Comparison of ENCODE assay signal across 1 cellular context in the genomic region with DNA sequence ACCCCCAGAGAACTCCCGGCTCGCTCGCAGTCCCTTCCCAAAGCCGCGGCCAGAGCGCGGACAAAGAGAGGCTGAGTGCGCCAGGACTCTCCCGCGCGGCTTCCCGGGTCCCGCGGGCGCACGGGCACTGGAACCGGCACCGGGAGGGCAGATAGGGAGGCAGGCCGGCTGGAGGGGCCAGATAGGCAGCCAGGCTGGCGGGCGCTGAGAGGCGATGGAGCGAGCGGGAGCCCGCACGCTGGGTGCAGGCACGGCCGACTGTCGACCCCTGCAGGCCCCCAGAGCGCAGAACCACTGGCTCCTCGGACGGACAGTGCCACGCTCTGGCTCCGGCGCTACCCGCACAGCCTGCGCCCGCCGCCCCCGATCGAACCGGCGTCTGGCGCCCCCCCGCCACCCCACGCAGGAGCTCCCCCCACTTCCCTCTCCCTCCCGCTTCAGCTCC.
TF ChIP-seq lines count a peak whose summit lies in the region.

No MANE protein-coding gene starts in this region.

TF ChIP-seq in HEK293, 187 proteins besides CTCF, POLR2A, EP300 and RAD21 (continued from another document):
- TF ChIP-seq, protein P1, sequence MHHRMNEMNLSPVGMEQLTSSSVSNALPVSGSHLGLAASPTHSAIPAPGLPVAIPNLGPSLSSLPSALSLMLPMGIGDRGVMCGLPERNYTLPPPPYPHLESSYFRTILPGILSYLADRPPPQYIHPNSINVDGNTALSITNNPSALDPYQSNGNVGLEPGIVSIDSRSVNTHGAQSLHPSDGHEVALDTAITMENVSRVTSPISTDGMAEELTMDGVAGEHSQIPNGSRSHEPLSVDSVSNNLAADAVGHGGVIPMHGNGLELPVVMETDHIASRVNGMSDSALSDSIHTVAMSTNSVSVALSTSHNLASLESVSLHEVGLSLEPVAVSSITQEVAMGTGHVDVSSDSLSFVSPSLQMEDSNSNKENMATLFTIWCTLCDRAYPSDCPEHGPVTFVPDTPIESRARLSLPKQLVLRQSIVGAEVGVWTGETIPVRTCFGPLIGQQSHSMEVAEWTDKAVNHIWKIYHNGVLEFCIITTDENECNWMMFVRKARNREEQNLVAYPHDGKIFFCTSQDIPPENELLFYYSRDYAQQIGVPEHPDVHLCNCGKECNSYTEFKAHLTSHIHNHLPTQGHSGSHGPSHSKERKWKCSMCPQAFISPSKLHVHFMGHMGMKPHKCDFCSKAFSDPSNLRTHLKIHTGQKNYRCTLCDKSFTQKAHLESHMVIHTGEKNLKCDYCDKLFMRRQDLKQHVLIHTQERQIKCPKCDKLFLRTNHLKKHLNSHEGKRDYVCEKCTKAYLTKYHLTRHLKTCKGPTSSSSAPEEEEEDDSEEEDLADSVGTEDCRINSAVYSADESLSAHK (tag by site-specific recombination; IDR thresholded peaks at IDR 0.05) = no peak
- peak; percentile 54; the same call in 1 of the 2 replicates for TF ChIP-seq KLF17 (tag by site-specific recombination; IDR thresholded peaks at IDR 0.05)
- TF ChIP-seq GLIS2 (tag by site-specific recombination; IDR thresholded peaks at IDR 0.05) = peak; percentile 84
- peak; percentile 1; the same call in 1 of the 2 replicates for TF ChIP-seq OSR2 (tag by site-specific recombination; IDR thresholded peaks at IDR 0.05)
- TF ChIP-seq ZNF530 (tag by site-specific recombination; IDR thresholded peaks at IDR 0.05; ENCODE audit: low read depth) = no peak
- TF ChIP-seq BCL6B (tag by site-specific recombination; IDR thresholded peaks at IDR 0.05) = no peak
- peak; percentile 94 for TF ChIP-seq ZNF335 (tag by site-specific recombination; conservative IDR thresholded peaks at IDR 0.05)
- no peak for TF ChIP-seq ZNF184 (tag by site-specific recombination; IDR thresholded peaks at IDR 0.05)
- no peak for TF ChIP-seq GFI1B (tag by site-specific recombination; IDR thresholded peaks at IDR 0.05)
- no peak for TF ChIP-seq ZNF560 (tag by site-specific recombination; IDR thresholded peaks at IDR 0.05; ENCODE audit: borderline replicate concordance)
- TF ChIP-seq, protein P2, sequence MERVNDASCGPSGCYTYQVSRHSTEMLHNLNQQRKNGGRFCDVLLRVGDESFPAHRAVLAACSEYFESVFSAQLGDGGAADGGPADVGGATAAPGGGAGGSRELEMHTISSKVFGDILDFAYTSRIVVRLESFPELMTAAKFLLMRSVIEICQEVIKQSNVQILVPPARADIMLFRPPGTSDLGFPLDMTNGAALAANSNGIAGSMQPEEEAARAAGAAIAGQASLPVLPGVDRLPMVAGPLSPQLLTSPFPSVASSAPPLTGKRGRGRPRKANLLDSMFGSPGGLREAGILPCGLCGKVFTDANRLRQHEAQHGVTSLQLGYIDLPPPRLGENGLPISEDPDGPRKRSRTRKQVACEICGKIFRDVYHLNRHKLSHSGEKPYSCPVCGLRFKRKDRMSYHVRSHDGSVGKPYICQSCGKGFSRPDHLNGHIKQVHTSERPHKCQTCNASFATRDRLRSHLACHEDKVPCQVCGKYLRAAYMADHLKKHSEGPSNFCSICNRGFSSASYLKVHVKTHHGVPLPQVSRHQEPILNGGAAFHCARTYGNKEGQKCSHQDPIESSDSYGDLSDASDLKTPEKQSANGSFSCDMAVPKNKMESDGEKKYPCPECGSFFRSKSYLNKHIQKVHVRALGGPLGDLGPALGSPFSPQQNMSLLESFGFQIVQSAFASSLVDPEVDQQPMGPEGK (tag by site-specific recombination; IDR thresholded peaks at IDR 0.05) = 0 out of 2 replicates have a peak, but pooled peaks have one; percentile 11
- peak; percentile 82 for TF ChIP-seq ZBTB17 (tag by site-specific recombination; IDR thresholded peaks at IDR 0.05)
- TF ChIP-seq REST (tag by site-specific recombination; IDR thresholded peaks at IDR 0.05) = no peak
- peak; percentile 92 for TF ChIP-seq ZBTB26 (tag by site-specific recombination; optimal IDR thresholded peaks at IDR 0.05)
- TF ChIP-seq ELK4 (IDR thresholded peaks at IDR 0.05; ENCODE audit: borderline replicate concordance, low read depth, low read length) = no peak
- TF ChIP-seq ZNF488 (tag by site-specific recombination; IDR thresholded peaks at IDR 0.05) = no peak
- peak; percentile 26; the same call in 1 of the 2 replicates for TF ChIP-seq ZNF2 (tag by site-specific recombination; IDR thresholded peaks at IDR 0.05)
- TF ChIP-seq SETDB1 (IDR thresholded peaks at IDR 0.05; ENCODE audit: insufficient read length, low read length) = no peak
- TF ChIP-seq ZNF837 (tag by site-specific recombination; IDR thresholded peaks at IDR 0.05) = no peak
- TF ChIP-seq ZNF600 (tag by site-specific recombination; IDR thresholded peaks at IDR 0.05) = peak; percentile 75; the same call in 1 of the 2 replicates
- TF ChIP-seq ZNF747 (tag by site-specific recombination; IDR thresholded peaks at IDR 0.05) = no peak
- 0 out of 2 replicates have a peak, but pooled peaks have one; percentile 47 for TF ChIP-seq HIC1 (tag by site-specific recombination; IDR thresholded peaks at IDR 0.05)
- no peak for TF ChIP-seq ZNF792 (tag by site-specific recombination; IDR thresholded peaks at IDR 0.05)
- peak; percentile 81 for TF ChIP-seq ZNF223 (tag by site-specific recombination; IDR thresholded peaks at IDR 0.05)
- no peak for TF ChIP-seq ZNF426 (tag by site-specific recombination; IDR thresholded peaks at IDR 0.05)
- TF ChIP-seq ZBTB8A (tag by site-specific recombination; IDR thresholded peaks at IDR 0.05) = peak; percentile 77
- TF ChIP-seq, protein P3, sequence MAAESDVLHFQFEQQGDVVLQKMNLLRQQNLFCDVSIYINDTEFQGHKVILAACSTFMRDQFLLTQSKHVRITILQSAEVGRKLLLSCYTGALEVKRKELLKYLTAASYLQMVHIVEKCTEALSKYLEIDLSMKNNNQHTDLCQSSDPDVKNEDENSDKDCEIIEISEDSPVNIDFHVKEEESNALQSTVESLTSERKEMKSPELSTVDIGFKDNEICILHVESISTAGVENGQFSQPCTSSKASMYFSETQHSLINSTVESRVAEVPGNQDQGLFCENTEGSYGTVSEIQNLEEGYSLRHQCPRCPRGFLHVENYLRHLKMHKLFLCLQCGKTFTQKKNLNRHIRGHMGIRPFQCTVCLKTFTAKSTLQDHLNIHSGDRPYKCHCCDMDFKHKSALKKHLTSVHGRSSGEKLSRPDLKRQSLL (tag by site-specific recombination; IDR thresholded peaks at IDR 0.05) = peak; percentile 96
- TF ChIP-seq ZNF473 (tag by site-specific recombination; IDR thresholded peaks at IDR 0.05) = no peak
- TF ChIP-seq TCF7L2 (IDR thresholded peaks at IDR 0.05; ENCODE audit: borderline replicate concordance, low read depth, low read length) = no peak
- no peak for TF ChIP-seq SALL2 (tag by site-specific recombination; IDR thresholded peaks at IDR 0.05; ENCODE audit: borderline replicate concordance)
- TF ChIP-seq ZSCAN30 (tag by site-specific recombination; IDR thresholded peaks at IDR 0.05) = 0 out of 2 replicates have a peak, but pooled peaks have one; percentile 8
- no peak for TF ChIP-seq ZNF610 (tag by site-specific recombination; IDR thresholded peaks at IDR 0.05; ENCODE audit: borderline replicate concordance)
- no peak for TF ChIP-seq FEZF1 (tag by site-specific recombination; IDR thresholded peaks at IDR 0.05)
- TF ChIP-seq ZNF354C (tag by site-specific recombination; IDR thresholded peaks at IDR 0.05; ENCODE audit: borderline replicate concordance, low read depth) = no peak
- no peak for TF ChIP-seq ZNF112 (tag by site-specific recombination; IDR thresholded peaks at IDR 0.05)
- no peak; the same call in 1 of the 2 replicates for TF ChIP-seq ZXDB (tag by site-specific recombination; IDR thresholded peaks at IDR 0.05)
- TF ChIP-seq ZNF510 (tag by site-specific recombination; IDR thresholded peaks at IDR 0.05; ENCODE audit: insufficient replicate concordance) = no peak
- TF ChIP-seq TRIM28 (IDR thresholded peaks at IDR 0.05; ENCODE audit: borderline replicate concordance, low read length) = no peak
- TF ChIP-seq ZSCAN18 (tag by site-specific recombination; IDR thresholded peaks at IDR 0.05) = no peak
